19 cellular contexts compared by ENCODE assay signal in genomic region chr18:23882616-23883276, GRCh38.
DNase-seq lines count a peak whose midpoint lies in the region; ATAC-seq and TF ChIP-seq lines count a peak whose summit lies in the region.
"Had no signal": no experiment of that assay in that cellular context is flagged by ENCODE, and none has a peak within 500 bp of the region (broad histone marks: within the 10 kb centered on the region; RNA-seq: fewer than 3 reads in every experiment).

No MANE protein-coding gene starts in this region.

- no peak overlapping the region for H2BK12ac ChIP-seq in neuronal stem cell (ENCODE audit: low read length)

- H3K79me1 ChIP-seq in neuronal stem cell (ENCODE audit: low read depth, low read length), result no peaks in the 10 kb centered on the region

- no peak overlapping the region for H2BK120ac ChIP-seq in neuronal stem cell (ENCODE audit: low read depth, low read length)

- H3K27me3 Mint-ChIP-seq in activated naive CD8-positive, alpha-beta T cell treated with anti-CD3 and anti-CD28 coated beads, Interleukin-2, amount 10 ng/mL, durations not matched to agents 7 days and 5 days, result peaks cover 9% of the 10 kb centered on the region
- no peaks in the 10 kb centered on the region for H3K27me3 Mint-ChIP-seq in activated naive CD8-positive, alpha-beta T cell treated with anti-CD3 and anti-CD28 coated beads, Interleukin-2, amount 50 U/mL, for 24 hours
- no peaks in the 10 kb centered on the region for H3K27me3 Mint-ChIP-seq in MCF 10A (ENCODE audit: insufficient read depth, unreplicated experiment)
- H3K27me3 Mint-ChIP-seq: activated naive CD8-positive, alpha-beta T cell had no signal

- H3K14ac ChIP-seq in neuronal stem cell (ENCODE audit: low read length), result no peak overlapping the region

- H2AFZ ChIP-seq in neuronal stem cell (ENCODE audit: low read length), result peak overlapping the region; percentile 45

- H3K23ac ChIP-seq in neuronal stem cell (ENCODE audit: low read depth, low read length, poor library complexity), result no peak overlapping the region

- no peak overlapping the region for H3K9ac ChIP-seq in neuronal stem cell (ENCODE audit: low read depth, low read length, poor library complexity)
- H3K9ac ChIP-seq: parathyroid adenoma had no signal

- no peak overlapping the region for H2BK15ac ChIP-seq in neuronal stem cell (ENCODE audit: low read length)

- POLR2A ChIA-PET in activated naive CD8-positive, alpha-beta T cell treated with anti-CD3 and anti-CD28 coated beads, Interleukin-2, amount 10 ng/mL, durations not matched to agents 7 days and 5 days (lab: Charles Lee), result interaction anchor here (1.1 kb wide), 1 partner anchor 18 kb away, joined by 3 read pairs; no protein-coding TSS in a partner anchor
- POLR2A ChIA-PET in MCF 10A (lab: Yijun Ruan, JAX), result interaction anchor here (0.6 to 10.1 kb wide), 8 partner anchors 10 to 1506 kb away, joined by 3 to 123 read pairs (median 16); partner anchors contain the start of gene RIOK3

- H2AK5ac ChIP-seq in neuronal stem cell (ENCODE audit: low read depth, low read length), result no peak overlapping the region

- H4K91ac ChIP-seq in neuronal stem cell (ENCODE audit: low read depth, low read length, poor library complexity), result no peak overlapping the region

- no peak overlapping the region for H3K18ac ChIP-seq in neuronal stem cell (ENCODE audit: low read length)

- intact Hi-C loops in MCF 10A (cut with micrococcal nuclease), result no loop called here
- intact Hi-C loops in upper lobe of right lung (cut with DNase I), result no loop called here

- no peaks in the 10 kb centered on the region for H3K9me3 Mint-ChIP-seq in activated naive CD8-positive, alpha-beta T cell treated with anti-CD3 and anti-CD28 coated beads, Interleukin-2, amount 10 ng/mL, durations not matched to agents 7 days and 5 days
- no peaks in the 10 kb centered on the region for H3K9me3 Mint-ChIP-seq in activated naive CD8-positive, alpha-beta T cell treated with anti-CD3 and anti-CD28 coated beads, Interleukin-2, amount 50 U/mL, for 24 hours
- no peaks in the 10 kb centered on the region for H3K9me3 Mint-ChIP-seq in MCF 10A (ENCODE audit: unreplicated experiment)
- H3K9me3 Mint-ChIP-seq: activated T-cell treated with anti-CD3 and anti-CD28 coated beads, Interleukin-2, amount 50 U/mL, for 72 hours had no signal

- peaks cover 26% of the 10 kb centered on the region for H3K4me1 Mint-ChIP-seq in activated naive CD8-positive, alpha-beta T cell treated with anti-CD3 and anti-CD28 coated beads, Interleukin-2, amount 10 ng/mL, durations not matched to agents 7 days and 5 days
- peaks cover 26% of the 10 kb centered on the region for H3K4me1 Mint-ChIP-seq in activated naive CD8-positive, alpha-beta T cell treated with anti-CD3 and anti-CD28 coated beads, Interleukin-2, amount 50 U/mL, for 24 hours
- peaks cover 60% of the 10 kb centered on the region for H3K4me1 Mint-ChIP-seq in MCF 10A (ENCODE audit: insufficient read depth, unreplicated experiment)

- H3K27me3 ChIP-seq in neuronal stem cell (ENCODE audit: control insufficient read depth in 3 of 3, insufficient read depth in 3 of 3, low read depth in 1 of 3, low read length in 3 of 3), result peaks cover 0 to 9% (median 0%) of the 10 kb centered on the region in 3 experiments
- no peaks in the 10 kb centered on the region for H3K27me3 ChIP-seq in upper lobe of right lung

- CTCF ChIA-PET in MCF 10A (lab: Yijun Ruan, JAX), result interaction anchor here (0.6 to 1.2 kb wide), 3 partner anchors 11 to 59 kb away, joined by 3 to 6 read pairs (median 4); no protein-coding TSS in a partner anchor

- H4K8ac ChIP-seq in neuronal stem cell (ENCODE audit: low read depth, low read length), result no peak overlapping the region

- no peak for DNase-seq in activated naive CD8-positive, alpha-beta T cell treated with anti-CD3 and anti-CD28 coated beads, Interleukin-2, amount 10 ng/mL, durations not matched to agents 7 days and 5 days
- no peak for DNase-seq in activated naive CD8-positive, alpha-beta T cell treated with anti-CD3 and anti-CD28 coated beads, Interleukin-2, amount 50 U/mL, for 24 hours
- DNase-seq in MCF 10A (ENCODE audit: unreplicated experiment) (no peak), neuronal stem cell (ENCODE audit: low spot score) (no peak), upper lobe of right lung (no peak), dermis blood vessel endothelial cell (no peak), NCI-H345 (lab: John Stamatoyannopoulos, UW) (no peak)
- DNase-seq: activated CD4-positive, alpha-beta T cell treated with anti-CD3 and anti-CD28 coated beads, Interleukin-2, amount 50 U/mL, for 4 hours; activated T-cell treated with anti-CD3 and anti-CD28 coated beads, Interleukin-2, amount 50 U/mL, for 72 hours; CD4-positive, CD25-positive, alpha-beta regulatory T cell; H7; NCI-H2227 treated with DMSO at 0.1 percent for 48 hours; small intestine; stimulated activated CD4-positive, alpha-beta T cell treated with anti-CD3 and anti-CD28 coated beads, Interleukin-4, amount 100 ng/mL, for 24 hours; SW 1271 had no signal

- no peak for TF ChIP-seq CTCF in MCF 10A (IDR thresholded peaks at IDR 0.05; ENCODE audit: unreplicated experiment)
- TF ChIP-seq CTCF in upper lobe of right lung (IDR thresholded peaks at IDR 0.05), result no peak

- no peak overlapping the region for H3K4ac ChIP-seq in neuronal stem cell (ENCODE audit: low read length)

- no peak overlapping the region for H2BK5ac ChIP-seq in neuronal stem cell (ENCODE audit: low read length)

- no peak overlapping the region for H3K27ac ChIP-seq in neuronal stem cell (replicated peaks; ENCODE audit: low read length)
- H3K27ac ChIP-seq in upper lobe of right lung, result peak overlapping the region; percentile 3

- H3K4me3 Mint-ChIP-seq in activated naive CD8-positive, alpha-beta T cell treated with anti-CD3 and anti-CD28 coated beads, Interleukin-2, amount 10 ng/mL, durations not matched to agents 7 days and 5 days, result no peak overlapping the region
- H3K4me3 Mint-ChIP-seq in activated naive CD8-positive, alpha-beta T cell treated with anti-CD3 and anti-CD28 coated beads, Interleukin-2, amount 50 U/mL, for 24 hours, result no peak overlapping the region
- H3K4me3 Mint-ChIP-seq in MCF 10A (ENCODE audit: unreplicated experiment), result no peak overlapping the region
- H3K4me3 Mint-ChIP-seq: activated naive CD8-positive, alpha-beta T cell; activated T-cell treated with anti-CD3 and anti-CD28 coated beads, Interleukin-2, amount 50 U/mL, for 72 hours; CD4-positive, CD25-positive, alpha-beta regulatory T cell had no signal

- no CpG with 5 or more reads among the region's 4 CpGs for WGBS in neuronal stem cell (ENCODE audit: extremely low coverage in 2 of 2, insufficient read length in 2 of 2, insufficient replicate concordance in 1 of 2), 2 donors

- H3K4me3 ChIP-seq in neuronal stem cell (ENCODE audit: low read length in 2 of 2) (no peak overlapping the region), upper lobe of right lung (no peak overlapping the region)
- H3K4me3 ChIP-seq: thoracic aorta had no signal

- no TSS peak for BruUV-seq in MCF 10A (replicated peaks; lab: Mats Ljungman, UMichigan)

- H3K9me3 ChIP-seq in neuronal stem cell (replicated peaks in 1 of 2; ENCODE audit: control insufficient read depth in 2 of 2, insufficient read depth in 1 of 2, low read depth in 1 of 2, low read length in 2 of 2), result no peaks in the 10 kb centered on the region
- H3K9me3 ChIP-seq in upper lobe of right lung, result no peaks in the 10 kb centered on the region
- H3K9me3 ChIP-seq: thoracic aorta had no signal

- H3K27ac Mint-ChIP-seq in activated naive CD8-positive, alpha-beta T cell treated with anti-CD3 and anti-CD28 coated beads, Interleukin-2, amount 10 ng/mL, durations not matched to agents 7 days and 5 days, result peak overlapping the region; percentile 10
- H3K27ac Mint-ChIP-seq in activated naive CD8-positive, alpha-beta T cell treated with anti-CD3 and anti-CD28 coated beads, Interleukin-2, amount 50 U/mL, for 24 hours, result no peak overlapping the region
- H3K27ac Mint-ChIP-seq in MCF 10A (ENCODE audit: low read depth, unreplicated experiment), result peak overlapping the region; percentile 86
- H3K27ac Mint-ChIP-seq: activated naive CD8-positive, alpha-beta T cell; activated T-cell treated with anti-CD3 and anti-CD28 coated beads, Interleukin-2, amount 50 U/mL, for 72 hours had no signal

- H3K36me3 ChIP-seq in neuronal stem cell (replicated peaks in 1 of 2; ENCODE audit: control insufficient read depth in 2 of 2, insufficient read depth in 2 of 2, low read length in 2 of 2) (no peaks in the 10 kb centered on the region), upper lobe of right lung (no peaks in the 10 kb centered on the region)
- H3K36me3 ChIP-seq: thoracic aorta had no signal

- no peak overlapping the region for H3K4me2 ChIP-seq in neuronal stem cell (ENCODE audit: insufficient read depth, low read length, poor library complexity, severe bottlenecking)

- H3K4me1 ChIP-seq in neuronal stem cell (ENCODE audit: control insufficient read depth in 2 of 2, insufficient read depth in 1 of 2, low read depth in 1 of 2, low read length in 2 of 2), result peaks cover 0 to 12% of the 10 kb centered on the region in 2 donors
- peaks cover 13% of the 10 kb centered on the region for H3K4me1 ChIP-seq in upper lobe of right lung

- no peak for ATAC-seq in activated naive CD8-positive, alpha-beta T cell treated with anti-CD3 and anti-CD28 coated beads, Interleukin-2, amount 10 ng/mL, durations not matched to agents 7 days and 5 days (ENCODE audit: low read depth)
- ATAC-seq in activated naive CD8-positive, alpha-beta T cell treated with anti-CD3 and anti-CD28 coated beads, Interleukin-2, amount 50 U/mL, for 24 hours, result no peak
- no peak for ATAC-seq in upper lobe of right lung
- no peak for ATAC-seq in GM19324 (IDR thresholded peaks at IDR 0.05; ENCODE audit: low FRiP score, unreplicated experiment)

- peaks cover 1% of the 10 kb centered on the region for H3K36me3 Mint-ChIP-seq in activated naive CD8-positive, alpha-beta T cell treated with anti-CD3 and anti-CD28 coated beads, Interleukin-2, amount 10 ng/mL, durations not matched to agents 7 days and 5 days
- H3K36me3 Mint-ChIP-seq in activated naive CD8-positive, alpha-beta T cell treated with anti-CD3 and anti-CD28 coated beads, Interleukin-2, amount 50 U/mL, for 24 hours (ENCODE audit: low read depth), result no peaks in the 10 kb centered on the region
- H3K36me3 Mint-ChIP-seq in MCF 10A (ENCODE audit: insufficient read depth, unreplicated experiment), result peaks cover 93% of the 10 kb centered on the region
- H3K36me3 Mint-ChIP-seq: activated naive CD8-positive, alpha-beta T cell; CD4-positive, CD25-positive, alpha-beta regulatory T cell had no signal
